19 cellular contexts compared by ENCODE assay signal in genomic region chr17:49438439-49438861, GRCh38. TPM values are rescaled to one million over a fixed set of nuclear protein-coding genes. Genes with fewer than 3 reads are reported as not detected.
DNase-seq lines count a peak whose midpoint lies in the region; ATAC-seq lines count a peak whose summit lies in the region.
"Had no signal": no experiment of that assay in that cellular context is flagged by ENCODE, and none has a peak within 500 bp of the region (broad histone marks: within the 10 kb centered on the region; RNA-seq: fewer than 3 reads in every experiment).

No MANE protein-coding gene starts in this region.

- H3K36me3 ChIP-seq in HUES48 (ENCODE audit: control insufficient read depth, insufficient read depth, low read length) (no peaks in the 10 kb centered on the region), ectodermal cell (ENCODE audit: control insufficient read depth, insufficient read depth, low read length) (no peaks in the 10 kb centered on the region), mesodermal cell (ENCODE audit: control insufficient read depth, insufficient read depth, low read length) (no peaks in the 10 kb centered on the region)
- H3K36me3 ChIP-seq: left ventricle myocardium inferior had no signal

- H3K27me3 ChIP-seq in HUES48 (ENCODE audit: control insufficient read depth, insufficient read depth, low read length) (peaks cover 27% of the 10 kb centered on the region), ectodermal cell (ENCODE audit: control insufficient read depth, insufficient read depth, low read length, poor library complexity, severe bottlenecking) (no peaks in the 10 kb centered on the region)

- H3K4me3 ChIP-seq in HUES48 (ENCODE audit: low read depth, low read length) = peak overlapping the region; percentile 56
- peak overlapping the region; percentile 20 for H3K4me3 ChIP-seq in ectodermal cell (ENCODE audit: insufficient read depth, low read depth, low read length)
- H3K4me3 ChIP-seq in mesodermal cell (ENCODE audit: extremely low read depth, insufficient read depth, low read length, poor library complexity, severe bottlenecking) = peak overlapping the region; percentile 14
- H3K4me3 ChIP-seq: left ventricle myocardium inferior had no signal

- H3K27ac ChIP-seq in HUES48 (ENCODE audit: low read depth, low read length) (no peak overlapping the region), ectodermal cell (ENCODE audit: insufficient read depth, low read depth, low read length, poor library complexity, severe bottlenecking) (peak overlapping the region; percentile 93), mesodermal cell (ENCODE audit: low read depth, low read length, severe bottlenecking) (peak overlapping the region; percentile 83)
- H3K27ac ChIP-seq: left ventricle myocardium inferior had no signal

- peaks cover 8% of the 10 kb centered on the region for H3K4me1 ChIP-seq in HUES48 (ENCODE audit: control insufficient read depth, insufficient read depth, low read length)
- H3K4me1 ChIP-seq in ectodermal cell (ENCODE audit: control insufficient read depth, insufficient read depth, low read length) = peaks cover 49% of the 10 kb centered on the region
- peaks cover 27% of the 10 kb centered on the region for H3K4me1 ChIP-seq in mesodermal cell (ENCODE audit: control insufficient read depth, insufficient read depth, low read length, poor library complexity, severe bottlenecking)
- H3K4me1 ChIP-seq: Caco-2 had no signal

- 1 to 2% methylated on average over 17 of the region's 17 CpGs for WGBS in ectodermal cell, 2 experiments
- WGBS in mesodermal cell (ENCODE audit: insufficient coverage in 2 of 2), 2 experiments = 1 to 2% methylated on average over 8 to 13 of the region's 17 CpGs

- H3K9me3 ChIP-seq in HUES48 (ENCODE audit: control insufficient read depth, insufficient read depth, low read length) (no peaks in the 10 kb centered on the region), ectodermal cell (ENCODE audit: control insufficient read depth, low read length) (no peaks in the 10 kb centered on the region), mesodermal cell (ENCODE audit: control insufficient read depth, low read length) (peaks cover 3% of the 10 kb centered on the region)
- H3K9me3 ChIP-seq: Caco-2, left ventricle myocardium inferior had no signal

- peak; percentile 3 for DNase-seq in 8988T
- no peak for DNase-seq in AG08396 (ENCODE audit: low spot score)
- DNase-seq in AG08395 (ENCODE audit: low spot score) = no peak
- no peak for DNase-seq in NCI-H1048 (lab: John Stamatoyannopoulos, UW)
- DNase-seq: activated CD4-positive, alpha-beta T cell treated with anti-CD3 and anti-CD28 coated beads, Interleukin-2, amount 10 ng/mL, durations not matched to agents 7 days and 5 days; activated T-cell treated with anti-CD3 and anti-CD28 coated beads, Interleukin-2, amount 50 U/mL, for 48 hours; effector memory CD4-positive, alpha-beta T cell; GDM1; left ventricle myocardium inferior; naive B cell; NCI-H187; PC-3 had no signal

- ATAC-seq in HG03520 (IDR thresholded peaks at IDR 0.05; ENCODE audit: unreplicated experiment) = no peak
- ATAC-seq: HCT116, PC-3, SK-N-SH treated with all-trans-retinoic acid at 6 μM for 48 hours had no signal

- no peak overlapping the region for H3K9ac ChIP-seq in HUES48 (ENCODE audit: low read depth, low read length)

RNA-seq across cellular contexts. Expression of gene PHB1, which starts 23.8 kb away (rescaled TPM):
- polyA plus RNA-seq in ectodermal cell (2013, experiment 1 of 4) = 199 TPM
- 190 TPM for polyA plus RNA-seq in ectodermal cell (2013, experiment 2 of 4)
- polyA plus RNA-seq in ectodermal cell (2013, experiment 3 of 4) = 111 TPM
- polyA plus RNA-seq in ectodermal cell (2013, experiment 4 of 4) = 127 TPM
- 128 TPM for polyA plus RNA-seq in mesodermal cell (2013, experiment 1 of 2)
- polyA plus RNA-seq in mesodermal cell (2013, experiment 2 of 2) = 116 TPM

RNA-seq across cellular contexts. Expression of gene NGFR, which starts 56.6 kb away (rescaled TPM):
- 33.1 TPM for polyA plus RNA-seq in ectodermal cell (2013, experiment 1 of 4)
- polyA plus RNA-seq in ectodermal cell (2013, experiment 2 of 4) = 38.7 TPM
- 33.9 TPM for polyA plus RNA-seq in ectodermal cell (2013, experiment 3 of 4)
- 37.2 TPM for polyA plus RNA-seq in ectodermal cell (2013, experiment 4 of 4)
- polyA plus RNA-seq in mesodermal cell (2013, experiment 1 of 2) = 36.0 TPM
- polyA plus RNA-seq in mesodermal cell (2013, experiment 2 of 2) = 31.0 TPM
